Comparison of ENCODE assay signal across 1 cellular context in genomic region chr11:66123902-66124301, GRCh38.
TF ChIP-seq lines count a peak whose summit lies in the region.

No MANE protein-coding gene starts in this region.

TF ChIP-seq in A549, 52 proteins besides CTCF, POLR2A, EP300 and RAD21 (continued from another document):
- TF ChIP-seq RNF2 (IDR thresholded peaks at IDR 0.05; ENCODE audit: borderline replicate concordance, low read depth) (no peak), NR3C1 (IDR thresholded peaks at IDR 0.05) (no peak), RFX5 (IDR thresholded peaks at IDR 0.05) (no peak), HEYL (CRISPR knock-in tag; IDR thresholded peaks at IDR 0.05) (no peak), KDM1A (IDR thresholded peaks at IDR 0.05; ENCODE audit: low read depth) (no peak), JUNB (IDR thresholded peaks at IDR 0.05) (no peak), MAX (IDR thresholded peaks at IDR 0.05) (no peak), ZFP36 (IDR thresholded peaks at IDR 0.05; ENCODE audit: borderline replicate concordance, partially characterized antibody) (no peak), FOXS1 (CRISPR knock-in tag; IDR thresholded peaks at IDR 0.05) (no peak)
- TF ChIP-seq, protein P1, sequence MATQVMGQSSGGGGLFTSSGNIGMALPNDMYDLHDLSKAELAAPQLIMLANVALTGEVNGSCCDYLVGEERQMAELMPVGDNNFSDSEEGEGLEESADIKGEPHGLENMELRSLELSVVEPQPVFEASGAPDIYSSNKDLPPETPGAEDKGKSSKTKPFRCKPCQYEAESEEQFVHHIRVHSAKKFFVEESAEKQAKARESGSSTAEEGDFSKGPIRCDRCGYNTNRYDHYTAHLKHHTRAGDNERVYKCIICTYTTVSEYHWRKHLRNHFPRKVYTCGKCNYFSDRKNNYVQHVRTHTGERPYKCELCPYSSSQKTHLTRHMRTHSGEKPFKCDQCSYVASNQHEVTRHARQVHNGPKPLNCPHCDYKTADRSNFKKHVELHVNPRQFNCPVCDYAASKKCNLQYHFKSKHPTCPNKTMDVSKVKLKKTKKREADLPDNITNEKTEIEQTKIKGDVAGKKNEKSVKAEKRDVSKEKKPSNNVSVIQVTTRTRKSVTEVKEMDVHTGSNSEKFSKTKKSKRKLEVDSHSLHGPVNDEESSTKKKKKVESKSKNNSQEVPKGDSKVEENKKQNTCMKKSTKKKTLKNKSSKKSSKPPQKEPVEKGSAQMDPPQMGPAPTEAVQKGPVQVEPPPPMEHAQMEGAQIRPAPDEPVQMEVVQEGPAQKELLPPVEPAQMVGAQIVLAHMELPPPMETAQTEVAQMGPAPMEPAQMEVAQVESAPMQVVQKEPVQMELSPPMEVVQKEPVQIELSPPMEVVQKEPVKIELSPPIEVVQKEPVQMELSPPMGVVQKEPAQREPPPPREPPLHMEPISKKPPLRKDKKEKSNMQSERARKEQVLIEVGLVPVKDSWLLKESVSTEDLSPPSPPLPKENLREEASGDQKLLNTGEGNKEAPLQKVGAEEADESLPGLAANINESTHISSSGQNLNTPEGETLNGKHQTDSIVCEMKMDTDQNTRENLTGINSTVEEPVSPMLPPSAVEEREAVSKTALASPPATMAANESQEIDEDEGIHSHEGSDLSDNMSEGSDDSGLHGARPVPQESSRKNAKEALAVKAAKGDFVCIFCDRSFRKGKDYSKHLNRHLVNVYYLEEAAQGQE (IDR thresholded peaks at IDR 0.05), result no peak
- TF ChIP-seq, protein P2, sequence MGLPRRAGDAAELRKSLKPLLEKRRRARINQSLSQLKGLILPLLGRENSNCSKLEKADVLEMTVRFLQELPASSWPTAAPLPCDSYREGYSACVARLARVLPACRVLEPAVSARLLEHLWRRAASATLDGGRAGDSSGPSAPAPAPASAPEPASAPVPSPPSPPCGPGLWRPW (IDR thresholded peaks at IDR 0.05), result no peak
